ENCODE assay signal across 22 cellular contexts in genomic region chr2:15976334-15976733, GRCh38. TPM values are rescaled to one million over a fixed set of nuclear protein-coding genes. Genes with fewer than 3 reads are reported as not detected.
"Had no signal": no experiment of that assay in that cellular context is flagged by ENCODE, and none has a peak within 500 bp of the region (broad histone marks: within the 10 kb centered on the region; RNA-seq: fewer than 3 reads in every experiment).

No MANE protein-coding gene starts in this region.

- H3K36me3 ChIP-seq: gastrocnemius medialis, pancreas, upper lobe of right lung had no signal

- DNase-seq: activated B cell treated with CpG ODN at 0.5 μM for 24 hours; activated CD4-positive, alpha-beta memory T cell treated with anti-CD3 and anti-CD28 coated beads for 36 hours; activated CD4-positive, alpha-beta T cell treated with anti-CD3 and anti-CD28 coated beads for 4 hours; activated naive CD4-positive, alpha-beta T cell treated with anti-CD3 and anti-CD28 coated beads for 36 hours; activated naive CD8-positive, alpha-beta T cell treated with anti-CD3 and anti-CD28 coated beads, Interleukin-2, amount 10 ng/mL, durations not matched to agents 7 days and 5 days; activated T-cell treated with anti-CD3 and anti-CD28 coated beads, Interleukin-2, amount 50 U/mL, for 48 hours; amniotic stem cell; cortex of kidney; gastrocnemius medialis; hippocampal formation; left cardiac atrium; mucosa of descending colon; nephron progenitor cell; pancreas; right cardiac atrium; stimulated activated CD4-positive, alpha-beta T cell treated with anti-CD3 and anti-CD28 coated beads, Interleukin-12 subunit alpha, Interleukin-12 subunit beta, amount 100 ng/mL, for 4 hours; stimulated activated CD4-positive, alpha-beta T cell treated with anti-CD3 and anti-CD28 coated beads, Interleukin-4, amount 100 ng/mL, for 4 hours; stimulated activated naive CD8-positive, alpha-beta T cell treated with anti-CD3 and anti-CD28 coated beads, Interleukin-15, Interleukin-2, amounts not matched to agents 100 U/mL and 50 U/mL, for 24 hours; T-helper 9 cell; upper lobe of right lung had no signal

- ATAC-seq: gastrocnemius medialis; left cardiac atrium; mucosa of descending colon; pancreas; right cardiac atrium; stimulated activated naive CD8-positive, alpha-beta T cell treated with anti-CD3 and anti-CD28 coated beads, Interleukin-15, Interleukin-2, amounts not matched to agents 100 U/mL and 50 U/mL, for 24 hours; upper lobe of right lung had no signal

- H3K27ac ChIP-seq: gastrocnemius medialis, pancreas, upper lobe of right lung had no signal

- H3K9me3 ChIP-seq: gastrocnemius medialis, mucosa of descending colon, pancreas, upper lobe of right lung had no signal

- H3K4me3 ChIP-seq: gastrocnemius medialis, mucosa of descending colon, pancreas, upper lobe of right lung had no signal

- H3K27me3 ChIP-seq: gastrocnemius medialis, pancreas, upper lobe of right lung had no signal

- H3K4me1 ChIP-seq: gastrocnemius medialis, pancreas, upper lobe of right lung had no signal

RNA-seq across cellular contexts. Expression of gene MYCN, which starts 36.0 kb away (rescaled TPM):
- total RNA-seq: activated B cell treated with CpG ODN at 0.5 μM for 24 hours; activated naive CD8-positive, alpha-beta T cell treated with anti-CD3 and anti-CD28 coated beads, Interleukin-2, amount 10 ng/mL, durations not matched to agents 7 days and 5 days; subcutaneous adipose tissue; T-helper 1 cell treated with Interleukin-12 subunit alpha and Interleukin-12 subunit beta and Interleukin-4 antibody, amounts not matched to agents 30 ng/mL and 1 ng/mL, for 36 hours had no signal
